Comparison of ENCODE assay signal across 15 cellular contexts in genomic region chr13:71758823-71759222, GRCh38.
DNase-seq lines count a peak whose midpoint lies in the region; FAIRE-seq and TF ChIP-seq lines count a peak whose summit lies in the region.
"Had no signal": no experiment of that assay in that cellular context is flagged by ENCODE, and none has a peak within 500 bp of the region (broad histone marks: within the 10 kb centered on the region; RNA-seq: fewer than 3 reads in every experiment).

No MANE protein-coding gene starts in this region.

- no peak overlapping the region for H3K4me2 ChIP-seq in endothelial cell of umbilical vein (ENCODE audit: insufficient read depth, low read length)

- no peaks in the 10 kb centered on the region for H3K9me3 Mint-ChIP-seq in neural crest cell

- H3K9me3 ChIP-seq in endothelial cell of umbilical vein (replicated peaks; ENCODE audit: control insufficient read depth, insufficient read depth, low read length), result no peaks in the 10 kb centered on the region

- no peak for TF ChIP-seq POLR2A in endothelial cell of umbilical vein (IDR thresholded peaks at IDR 0.05; ENCODE audit: low read depth, low read length)

- H3K4me3 Mint-ChIP-seq in neural crest cell, result no peak overlapping the region
- H3K4me3 Mint-ChIP-seq: HFFc6, immature natural killer cell had no signal

- intact Hi-C loops in endothelial cell of umbilical vein (cut with micrococcal nuclease), result no loop called here
- intact Hi-C loops in posterior vena cava (cut with DNase I), result no loop called here

- H3K27me3 ChIP-seq in endothelial cell of umbilical vein (ENCODE audit: control insufficient read depth in 2 of 2, insufficient read depth in 2 of 2, low read length in 2 of 2), result no peaks in the 10 kb centered on the region
- H3K27me3 ChIP-seq: brain microvascular endothelial cell had no signal

- BruUV-seq in endothelial cell of umbilical vein (replicated peaks; lab: Mats Ljungman, UMichigan), result no TSS peak

- H4K20me1 ChIP-seq in endothelial cell of umbilical vein (replicated peaks; ENCODE audit: control insufficient read depth, extremely low read depth, insufficient read depth, low read length), result no peaks in the 10 kb centered on the region

- DNase-seq in HEK293T (ENCODE audit: extremely low spot score) (no peak), NCI-H146 (lab: John Stamatoyannopoulos, UW) (peak; percentile 81), endothelial cell of umbilical vein (ENCODE audit: low read depth, low spot score) (peak; percentile 71), neural crest cell (ENCODE audit: low read depth, low spot score) (no peak), posterior vena cava (ENCODE audit: low spot score) (no peak), GF-D8 (lab: John Stamatoyannopoulos, UW) (no peak)
- DNase-seq in NK-92 treated with Interleukin-12 subunit alpha and Interleukin-12 subunit beta, amount 100 ng/mL, for 24 hours (lab: John Stamatoyannopoulos, UW), result no peak
- DNase-seq: activated naive CD4-positive, alpha-beta T cell; brain microvascular endothelial cell; DND-41; HFFc6; immature natural killer cell; NCI-H2171 treated with DMSO at 0.1 percent for 48 hours; stimulated activated CD4-positive, alpha-beta T cell treated with anti-CD3 and anti-CD28 coated beads, Interleukin-1b, Interleukin-23, amount 100 ng/mL, for 48 hours had no signal

- CTCF ChIA-PET in HEK293T (lab: Yijun Ruan, JAX), result no interaction called here
- CTCF ChIA-PET in endothelial cell of umbilical vein (lab: Charles Lee), result interaction anchor here (0.6 kb wide), 1 partner anchor 118 kb away, joined by 3 read pairs; no protein-coding TSS in a partner anchor

- H3K36me3 Mint-ChIP-seq in neural crest cell (ENCODE audit: low read depth), result no peaks in the 10 kb centered on the region
- H3K36me3 Mint-ChIP-seq: immature natural killer cell had no signal

- H3K9ac ChIP-seq in endothelial cell of umbilical vein (replicated peaks; ENCODE audit: extremely low read depth, insufficient read depth, low read length), result no peak overlapping the region

- H3K9me1 ChIP-seq in endothelial cell of umbilical vein (replicated peaks; ENCODE audit: control insufficient read depth, extremely low read depth, insufficient read depth, low read length), result no peaks in the 10 kb centered on the region

- dilution Hi-C loops in endothelial cell of umbilical vein (cut with MboI; ENCODE audit: extremely low pct_ligation_motif_present, low sequenced_read_pairs), result no loop called here

- H3K27ac Mint-ChIP-seq in neural crest cell (ENCODE audit: unreplicated experiment), result peak overlapping the region; percentile 1
- H3K27ac Mint-ChIP-seq: HFFc6, immature natural killer cell had no signal

- no peaks in the 10 kb centered on the region for H3K27me3 Mint-ChIP-seq in neural crest cell (ENCODE audit: low read depth)

- peaks cover 6% of the 10 kb centered on the region for H3K4me1 ChIP-seq in endothelial cell of umbilical vein (ENCODE audit: control insufficient read depth, extremely low read depth, insufficient read depth, low read length)

- no peaks in the 10 kb centered on the region for H3K36me3 ChIP-seq in endothelial cell of umbilical vein (ENCODE audit: control insufficient read depth in 2 of 2, extremely low read depth in 1 of 2, insufficient read depth in 2 of 2, low read length in 2 of 2)
- H3K36me3 ChIP-seq: brain microvascular endothelial cell had no signal

- FAIRE-seq in endothelial cell of umbilical vein (lab: Jason Lieb, UNC), result peak; percentile 61
- FAIRE-seq: frontal cortex had no signal

- H3K79me2 ChIP-seq in endothelial cell of umbilical vein (ENCODE audit: control insufficient read depth, insufficient read depth, low read length), result no peaks in the 10 kb centered on the region

- H2AFZ ChIP-seq in endothelial cell of umbilical vein (ENCODE audit: low read depth, low read length), result peak overlapping the region; percentile 38

- POLR2A ChIA-PET in HEK293T (lab: Yijun Ruan, JAX), result no interaction called here
- POLR2A ChIA-PET in endothelial cell of umbilical vein (lab: Charles Lee), result no interaction called here

- H3K27ac ChIP-seq in endothelial cell of umbilical vein (ENCODE audit: insufficient read depth, low read depth, low read length), result no peak overlapping the region
- H3K27ac ChIP-seq: brain microvascular endothelial cell had no signal

- H3K4me3 ChIP-seq in endothelial cell of umbilical vein (replicated peaks in 1 of 3; ENCODE audit: insufficient read depth in 1 of 3, low read depth in 1 of 3, low read length in 3 of 3), result no peak overlapping the region

- TF ChIP-seq CTCF in endothelial cell of umbilical vein (IDR thresholded peaks at IDR 0.05; ENCODE audit: extremely low read depth in 1 of 2, insufficient read depth in 1 of 2, low read depth in 1 of 2, low read length in 2 of 2), result no peak
- no peak for TF ChIP-seq CTCF in neural crest cell (conservative IDR thresholded peaks at IDR 0.05)

- H3K4me1 Mint-ChIP-seq in neural crest cell, result peaks cover 34% of the 10 kb centered on the region
- H3K4me1 Mint-ChIP-seq: immature natural killer cell had no signal

TF ChIP-seq in HEK293T, 16 proteins besides CTCF, POLR2A, EP300 and RAD21:
- TF ChIP-seq ZNF384 (IDR thresholded peaks at IDR 0.05), result peak; percentile 96
- TF ChIP-seq PKNOX1 (IDR thresholded peaks at IDR 0.05), result peak; percentile 67
- TF ChIP-seq FOXA1 (IDR thresholded peaks at IDR 0.05), result no peak
- peak; percentile 73; the same call in 1 of the 2 replicates for TF ChIP-seq CTBP1 (IDR thresholded peaks at IDR 0.05; ENCODE audit: borderline replicate concordance)

TF ChIP-seq in endothelial cell of umbilical vein, 7 proteins besides CTCF, POLR2A, EP300 and RAD21:
- TF ChIP-seq GATA2 (IDR thresholded peaks at IDR 0.05; ENCODE audit: insufficient read depth, insufficient read length, low read depth, low read length) (peak; percentile 26), MAX (IDR thresholded peaks at IDR 0.05; ENCODE audit: insufficient read depth, insufficient read length) (no peak), MYC (IDR thresholded peaks at IDR 0.05; ENCODE audit: low read depth, low read length) (no peak)

Comparison
In these comparisons a context has a peak if more than half of its experiments do, and no peak if none do; other contexts are left out.
1. DNase-seq: peak in NCI-H146 (single experiment) and endothelial cell of umbilical vein (single experiment); none in HEK293T (single experiment), neural crest cell (single experiment), posterior vena cava (single experiment), GF-D8 (single experiment) and NK-92 treated with Interleukin-12 subunit alpha and Interleukin-12 subunit beta, amount 100 ng/mL, for 24 hours (single experiment).